8 cellular contexts compared by ENCODE assay signal in the genomic region with DNA sequence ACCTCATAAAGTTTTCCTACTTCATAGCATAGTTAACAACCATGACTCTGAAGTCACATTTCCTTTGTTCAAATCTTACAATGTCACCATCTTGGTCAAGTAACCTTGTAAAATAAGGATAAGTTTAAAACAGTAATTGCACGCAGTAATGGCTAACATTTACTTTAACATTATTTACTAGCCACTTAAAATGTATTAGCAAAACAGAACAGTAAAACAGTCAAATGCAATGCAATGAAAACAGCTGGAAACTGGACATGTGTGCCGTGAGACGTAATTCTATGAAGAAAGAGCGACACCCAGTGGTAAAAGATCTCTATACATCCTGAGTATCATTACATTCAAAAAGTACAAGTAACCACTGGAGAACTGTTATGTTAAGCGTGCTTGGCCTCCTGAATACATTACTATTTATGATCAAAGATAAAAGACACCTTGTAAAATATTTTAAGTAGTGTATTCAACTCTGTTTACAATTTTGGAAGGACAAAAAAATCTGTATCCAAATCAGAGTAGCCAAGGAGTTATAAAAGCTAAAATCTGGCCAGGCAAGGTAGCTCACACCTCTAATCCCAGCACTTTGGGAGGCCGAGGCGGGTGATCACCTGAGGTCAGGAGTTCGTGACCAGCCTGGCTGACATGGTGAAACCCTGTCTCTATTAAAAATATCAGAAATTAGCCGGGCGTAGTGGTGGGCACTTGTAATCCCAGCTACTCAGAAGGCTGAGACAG. TPM values are rescaled to one million over a fixed set of nuclear protein-coding genes. Genes with fewer than 3 reads are reported as not detected.
DNase-seq lines count a peak whose midpoint lies in the region; ATAC-seq and TF ChIP-seq lines count a peak whose summit lies in the region.

No MANE protein-coding gene starts in this region.

- H3K36me3 Mint-ChIP-seq in endodermal cell (ENCODE audit: low read depth) = peaks cover 52% of the 10 kb centered on the region

- H3K79me2 ChIP-seq in DND-41 (ENCODE audit: insufficient read depth, low read length) (no peaks in the 10 kb centered on the region), Karpas-422 (ENCODE audit: low read length) (peaks cover 50% of the 10 kb centered on the region)

- DNase-seq in DND-41 (no peak), Karpas-422 (peak; percentile 87), Peyer's patch (no peak), endodermal cell (no peak), midbrain (lab: John Stamatoyannopoulos, UW) (peak; percentile 79)
- DNase-seq in stimulated activated CD4-positive, alpha-beta T cell treated with anti-CD3 and anti-CD28 coated beads, Interleukin-1b, Interleukin-23, amount 100 ng/mL, for 48 hours = no peak

- H3K9me3 ChIP-seq in DND-41 (ENCODE audit: insufficient read depth, low read length, severe bottlenecking) (no peaks in the 10 kb centered on the region), Karpas-422 (ENCODE audit: low read length) (no peaks in the 10 kb centered on the region), Peyer's patch (no peaks in the 10 kb centered on the region), endodermal cell (ENCODE audit: control insufficient read depth, low read length) (no peaks in the 10 kb centered on the region)

- no peak overlapping the region for H3K4me3 ChIP-seq in DND-41 (ENCODE audit: low read depth in 1 of 2, low read length in 2 of 2)
- H3K4me3 ChIP-seq in Karpas-422 (ENCODE audit: low read length) = no peak overlapping the region
- H3K4me3 ChIP-seq in Peyer's patch = no peak overlapping the region
- H3K4me3 ChIP-seq in endodermal cell (ENCODE audit: low read length) = no peak overlapping the region

- TF ChIP-seq POLR2A in Peyer's patch (IDR thresholded peaks at IDR 0.05) = no peak

- TF ChIP-seq CTCF in DND-41 (IDR thresholded peaks at IDR 0.05; ENCODE audit: borderline replicate concordance, extremely low read depth, low read length, poor library complexity, severe bottlenecking) (peak; percentile 72), Peyer's patch (IDR thresholded peaks at IDR 0.05) (peak; percentile 21 to 75 (median 65)), endodermal cell (conservative IDR thresholded peaks at IDR 0.05) (peak; percentile 93)

- ATAC-seq in DND-41 (ENCODE audit: insufficient read depth, low read depth) (peak; percentile 78), GM21390 (IDR thresholded peaks at IDR 0.05; ENCODE audit: unreplicated experiment) (peak; percentile 84), HG02970 (IDR thresholded peaks at IDR 0.05; ENCODE audit: low FRiP score, unreplicated experiment) (no peak)

- 70 to 89% methylated on average over 5 to 10 of the region's 10 CpGs for WGBS in endodermal cell (ENCODE audit: insufficient coverage in 1 of 2, insufficient read length in 1 of 2), 2 experiments

- H3K4me1 ChIP-seq in DND-41 (ENCODE audit: insufficient read depth, low read length) (no peaks in the 10 kb centered on the region), Karpas-422 (ENCODE audit: low read length) (peaks cover 18% of the 10 kb centered on the region), Peyer's patch (no peaks in the 10 kb centered on the region), endodermal cell (ENCODE audit: control insufficient read depth, insufficient read depth, low read length) (no peaks in the 10 kb centered on the region)

- H3K36me3 ChIP-seq in DND-41 (ENCODE audit: insufficient read depth, low read length) (peaks cover 55% of the 10 kb centered on the region), Karpas-422 (ENCODE audit: insufficient read depth, low read length) (peaks cover 49% of the 10 kb centered on the region; the same call in 1 of the 2 replicates), Peyer's patch (peaks cover 0 to 43% (median 0%) of the 10 kb centered on the region in 3 donors), endodermal cell (ENCODE audit: control insufficient read depth, insufficient read depth, low read length) (peaks cover 53% of the 10 kb centered on the region)

- H3K27ac Mint-ChIP-seq in endodermal cell = peak overlapping the region; percentile 83

- H4K20me1 ChIP-seq in DND-41 (ENCODE audit: insufficient read depth, low read length) (no peaks in the 10 kb centered on the region), Karpas-422 (ENCODE audit: insufficient read depth, low read depth, low read length) (no peaks in the 10 kb centered on the region)

- peaks cover 9% of the 10 kb centered on the region for H3K4me1 Mint-ChIP-seq in endodermal cell

- H3K9ac ChIP-seq in DND-41 (ENCODE audit: low read depth, low read length) (no peak overlapping the region), Karpas-422 (ENCODE audit: low read length) (no peak overlapping the region), endodermal cell (ENCODE audit: extremely low read depth, low read length, poor library complexity, severe bottlenecking) (no peak overlapping the region)

- no peaks in the 10 kb centered on the region for H3K27me3 Mint-ChIP-seq in endodermal cell (ENCODE audit: insufficient read depth)

- H3K4me3 Mint-ChIP-seq in endodermal cell = no peak overlapping the region

- H3K9me2 ChIP-seq in Karpas-422 (replicated peaks; ENCODE audit: insufficient read depth, low read length) = no peaks in the 10 kb centered on the region

- no peaks in the 10 kb centered on the region for H3K9me3 Mint-ChIP-seq in endodermal cell

- H3K4me2 ChIP-seq in DND-41 (ENCODE audit: insufficient read depth, low read length) (no peak overlapping the region), Karpas-422 (ENCODE audit: low read depth, low read length, poor library complexity, severe bottlenecking) (no peak overlapping the region)

- H3K27ac ChIP-seq in DND-41 (ENCODE audit: low read length) (no peak overlapping the region), Karpas-422 (ENCODE audit: low read length) (no peak overlapping the region), Peyer's patch (no peak overlapping the region), endodermal cell (ENCODE audit: low read depth, low read length) (no peak overlapping the region)

- H3K27me3 ChIP-seq in DND-41 (ENCODE audit: insufficient read depth, low read length, poor library complexity) (no peaks in the 10 kb centered on the region), Karpas-422 (ENCODE audit: low read length) (no peaks in the 10 kb centered on the region), Peyer's patch (no peaks in the 10 kb centered on the region), endodermal cell (ENCODE audit: control insufficient read depth, insufficient read depth, low read length, poor library complexity, severe bottlenecking) (no peaks in the 10 kb centered on the region)

- H2AFZ ChIP-seq in DND-41 (ENCODE audit: low read depth, low read length) (no peak overlapping the region), Karpas-422 (ENCODE audit: low read length) (no peak overlapping the region)

RNA-seq across cellular contexts. Expression of a gene that starts 27.2 kb away (rescaled TPM):
- total RNA-seq in Karpas-422 (2014; rRNA removed; shearing (Covaris generic); ENCODE audit: low replicate concordance) = 43.9 and 72.6 TPM in 2 replicates
- total RNA-seq in Peyer's patch = 10 to 100 TPM; 31.4 to 47.9 (median 38.3) TPM
- total RNA-seq in endodermal cell = 10 to 100 TPM; 31.2 to 32.2 TPM
- polyA plus RNA-seq in endodermal cell (2013, experiment 1 of 2) = 24.4 TPM
- polyA plus RNA-seq in endodermal cell (2013, experiment 2 of 2) = 18.4 TPM

Comparison
In these comparisons a context has a peak if more than half of its experiments do, and no peak if none do; other contexts are left out.
1. DNase-seq: peak in Karpas-422 (single experiment) and midbrain (single experiment); none in DND-41 (single experiment), Peyer's patch (0 of 3), endodermal cell (single experiment) and stimulated activated CD4-positive, alpha-beta T cell treated with anti-CD3 and anti-CD28 coated beads, Interleukin-1b, Interleukin-23, amount 100 ng/mL, for 48 hours (single experiment).
2. Peak in every context shown above with its lines, with median percentiles within 50 percentile points of each other: CTCF ChIP-seq.